ENCODE assay signal across 6 cellular contexts in genomic region chr10:79866903-79867302, GRCh38. TPM values are rescaled to one million over a fixed set of nuclear protein-coding genes. Genes with fewer than 3 reads are reported as not detected.
"Had no signal": no experiment of that assay in that cellular context is flagged by ENCODE, and none has a peak within 500 bp of the region (broad histone marks: within the 10 kb centered on the region; RNA-seq: fewer than 3 reads in every experiment).

No MANE protein-coding gene starts in this region.

RNA-seq across cellular contexts. Expression of gene NUTM2E, which starts 40.4 kb away (rescaled TPM):
- total RNA-seq: subcutaneous adipose tissue, suprapubic skin, thoracic aorta, upper lobe of right lung, urinary bladder, vagina had no signal
